ENCODE assay signal across 8 cellular contexts in genomic region chr14:88385212-88386101, GRCh38. TPM values are rescaled to one million over a fixed set of nuclear protein-coding genes. Genes with fewer than 3 reads are reported as not detected.
A peak's percentile ranks its signal among the peaks of the same experiment; 100 is the strongest.
DNase-seq lines count a peak whose midpoint lies in the region; ATAC-seq, FAIRE-seq and TF ChIP-seq lines count a peak whose summit lies in the region.

Gene SPATA7, plus strand, starts transcription at chr14:88385657. Its CDS starts 162 bp downstream, at chr14:88385819.

- no peak within 1 kb of the TSS for H3K14ac ChIP-seq in H1 (ENCODE audit: insufficient read length)

- no peak; a peak in 1 of 4 replicates for TF ChIP-seq RAD21 in H1 (IDR thresholded peaks at IDR 0.05 in 1 of 2, conservative IDR thresholded peaks at IDR 0.05 in 1 of 2; ENCODE audit: low read depth in 2 of 2, low read length in 2 of 2)

- no peak for TF ChIP-seq EP300 in H1 (IDR thresholded peaks at IDR 0.05; ENCODE audit: borderline replicate concordance in 1 of 2, low read depth in 2 of 2, low read length in 2 of 2)

- POLR2A ChIA-PET in H1 (lab: Charles Lee; ENCODE audit: partially characterized antibody) = interaction anchor here (1.0 kb wide), 1 partner anchor 61 kb away, joined by 3 read pairs; no protein-coding TSS in a partner anchor

- H3K9me3 ChIP-seq in H1 (ENCODE audit: insufficient read depth in 2 of 2, low read depth in 1 of 2, low read length in 1 of 2) = no peaks in the 10 kb centered on the region

- no peak within 1 kb of the TSS for H3K56ac ChIP-seq in H1 (replicated peaks; ENCODE audit: insufficient read length, low read depth, low read length)

- no peak within 1 kb of the TSS for H2BK20ac ChIP-seq in H1 (ENCODE audit: low read length)

- peak within 1 kb of the TSS; percentile 68 to 91 (median 85) for H3K4me3 ChIP-seq in H1 (ENCODE audit: extremely low read depth in 1 of 4, insufficient read depth in 2 of 4, low read depth in 3 of 4, low read length in 4 of 4)

- H2BK15ac ChIP-seq in H1 (ENCODE audit: low read length) = no peak within 1 kb of the TSS

- H3K4ac ChIP-seq in H1 (replicated peaks; ENCODE audit: insufficient read length, low read depth, low read length) = no peak within 1 kb of the TSS

- H2AK5ac ChIP-seq in H1 (ENCODE audit: low read depth, low read length) = no peak within 1 kb of the TSS

- FAIRE-seq in H1 (lab: Jason Lieb, UNC) = peak; percentile 24

- 2% methylated on average over 37 of the region's 50 CpGs; no CpG with 5 or more reads in 1 of the 2 experiments for WGBS in H1 (ENCODE audit: extremely low coverage in 1 of 2, insufficient coverage in 1 of 2, insufficient read length in 1 of 2, insufficient replicate concordance in 2 of 2, low coverage in 1 of 2, low lambda C conversion rate in 2 of 2, missing lambda C conversion rate in 1 of 2), 2 experiments

- peak within 1 kb of the TSS; percentile 43 for H4K8ac ChIP-seq in H1 (ENCODE audit: extremely low read depth, insufficient read depth, low read length)

- H3K23me2 ChIP-seq in H1 (ENCODE audit: low read depth, low read length) = peaks cover 3% of the 10 kb centered on the region; the same call in 1 of the 2 replicates

- peak; percentile 100 for ATAC-seq in GM19455 (IDR thresholded peaks at IDR 0.05; ENCODE audit: unreplicated experiment)

- H3K4me1 ChIP-seq in H1 (replicated peaks in 1 of 4; ENCODE audit: control insufficient read depth in 3 of 4, insufficient read depth in 4 of 4, low read length in 3 of 4) = peaks cover 0 to 2% (median 0%) of the 10 kb centered on the region in 4 experiments; a peak in 2 of 7 replicates

- no peak within 1 kb of the TSS for H3K27ac ChIP-seq in H1 (ENCODE audit: low read depth, low read length)

- H3K23ac ChIP-seq in H1 (ENCODE audit: insufficient read length) = no peak within 1 kb of the TSS

- peak within 1 kb of the TSS; percentile 58 to 94 for H3K4me2 ChIP-seq in H1 (ENCODE audit: insufficient read depth in 1 of 2, low read depth in 2 of 2, low read length in 2 of 2)

- H3K27me3 ChIP-seq in H1 (replicated peaks in 1 of 4; ENCODE audit: control insufficient read depth in 3 of 4, extremely low read depth in 1 of 4, insufficient read depth in 3 of 4, low read length in 3 of 4) = no peaks in the 10 kb centered on the region; a peak in 1 of 7 replicates

- H4K5ac ChIP-seq in H1 (ENCODE audit: insufficient read length, low read depth, low read length) = peak within 1 kb of the TSS; percentile 70

- H2BK5ac ChIP-seq in H1 (ENCODE audit: low read depth, low read length) = no peak within 1 kb of the TSS

- peak; percentile 49 for DNase-seq in CMK (ENCODE audit: low read depth)
- DNase-seq in HK-2 (ENCODE audit: unreplicated experiment) = peak; percentile 83
- peak; percentile 48 for DNase-seq in NCI-H82 treated with DMSO at 0.1 percent for 48 hours (lab: John Stamatoyannopoulos, UW; ENCODE audit: unreplicated experiment)
- DNase-seq in activated CD8-positive, alpha-beta memory T cell treated with anti-CD3 and anti-CD28 coated beads for 48 hours (ENCODE audit: low read depth in 2 of 3, low spot score in 2 of 3) = peak; percentile 60 to 80 (median 64)
- DNase-seq in H1 (ENCODE audit: low read depth in 1 of 2, low spot score in 2 of 2) = peak; percentile 81 to 95
- peak; percentile 97 for DNase-seq in medulla oblongata (ENCODE audit: extremely low spot score)
- peak; percentile 70 to 84 (median 72) for DNase-seq in stimulated activated CD4-positive, alpha-beta T cell treated with anti-CD3 and anti-CD28 coated beads, TNF-alpha, amount 100 ng/mL, for 48 hours (ENCODE audit: low read depth in 3 of 3)

- no peaks in the 10 kb centered on the region for H3K79me2 ChIP-seq in H1 (ENCODE audit: control insufficient read depth in 1 of 2, insufficient read depth in 2 of 2, low read length in 2 of 2)

- H4K20me1 ChIP-seq in H1 (replicated peaks in 1 of 2; ENCODE audit: control insufficient read depth in 1 of 2, insufficient read depth in 2 of 2, low read length in 2 of 2) = no peaks in the 10 kb centered on the region

- peak within 1 kb of the TSS; percentile 54 to 74 (median 64) for H3K9ac ChIP-seq in H1 (replicated peaks in 1 of 4; ENCODE audit: extremely low read depth in 1 of 4, low read depth in 3 of 4, low read length in 3 of 4)

- TF ChIP-seq POLR2A in H1 (IDR thresholded peaks at IDR 0.05; ENCODE audit: control extremely low read depth in 1 of 2, low read depth in 2 of 2, low read length in 2 of 2) = peak; percentile 51 to 73

- TF ChIP-seq CTCF in H1 (IDR thresholded peaks at IDR 0.05; ENCODE audit: control extremely low read depth in 1 of 3, insufficient read depth in 1 of 3, low read depth in 1 of 3, low read length in 3 of 3) = no peak

- no peaks in the 10 kb centered on the region for H3K79me1 ChIP-seq in H1 (ENCODE audit: low read depth, low read length)

- no peak within 1 kb of the TSS for H4K91ac ChIP-seq in H1 (replicated peaks; ENCODE audit: insufficient read length, low read length)

- peak within 1 kb of the TSS; percentile 22 for H2BK120ac ChIP-seq in H1 (replicated peaks; ENCODE audit: low read depth, low read length)

- no peaks in the 10 kb centered on the region for H3K36me3 ChIP-seq in H1 (ENCODE audit: control insufficient read depth in 2 of 4, insufficient read depth in 4 of 4, low read length in 3 of 4)

- H3K18ac ChIP-seq in H1 (ENCODE audit: extremely low read depth, low read length) = no peak within 1 kb of the TSS

- CTCF ChIA-PET in H1 (lab: Charles Lee; ENCODE audit: partially characterized antibody) = interaction anchor here (1.0 to 1.7 kb wide), 3 partner anchors 12 to 150 kb away, joined by 3 to 5 read pairs (median 3); no protein-coding TSS in a partner anchor

- no peak within 1 kb of the TSS for H2BK12ac ChIP-seq in H1 (ENCODE audit: low read depth, low read length)

- peak within 1 kb of the TSS; percentile 95 for H2AFZ ChIP-seq in H1 (ENCODE audit: low read length)

TF ChIP-seq in H1, 55 proteins besides CTCF, POLR2A, EP300 and RAD21 (continues in another document):
- TF ChIP-seq, protein P1, sequence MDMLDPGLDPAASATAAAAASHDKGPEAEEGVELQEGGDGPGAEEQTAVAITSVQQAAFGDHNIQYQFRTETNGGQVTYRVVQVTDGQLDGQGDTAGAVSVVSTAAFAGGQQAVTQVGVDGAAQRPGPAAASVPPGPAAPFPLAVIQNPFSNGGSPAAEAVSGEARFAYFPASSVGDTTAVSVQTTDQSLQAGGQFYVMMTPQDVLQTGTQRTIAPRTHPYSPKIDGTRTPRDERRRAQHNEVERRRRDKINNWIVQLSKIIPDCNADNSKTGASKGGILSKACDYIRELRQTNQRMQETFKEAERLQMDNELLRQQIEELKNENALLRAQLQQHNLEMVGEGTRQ (IDR thresholded peaks at IDR 0.05; ENCODE audit: low read length) = no peak
- TF ChIP-seq CREB1 (IDR thresholded peaks at IDR 0.05) (peak; percentile 98), HDAC6 (IDR thresholded peaks at IDR 0.05; ENCODE audit: low read depth, low read length) (no peak), SAP30 (IDR thresholded peaks at IDR 0.05; ENCODE audit: insufficient read depth, insufficient replicate concordance, low read length) (peak; percentile 50), SIN3A (conservative IDR thresholded peaks at IDR 0.05 in 1 of 2, IDR thresholded peaks at IDR 0.05 in 1 of 2; ENCODE audit: low read depth in 1 of 2, low read length in 2 of 2) (peak in 1 of 2 experiments; percentile 92; a peak in 2 of 4 replicates), CEBPB (IDR thresholded peaks at IDR 0.05; ENCODE audit: low read depth, low read length) (no peak), EGR1 (IDR thresholded peaks at IDR 0.05; ENCODE audit: borderline replicate concordance, low read depth, low read length) (no peak), NANOG (IDR thresholded peaks at IDR 0.05; ENCODE audit: insufficient read depth, low read depth, low read length, poor library complexity, severe bottlenecking) (no peak), SRF (IDR thresholded peaks at IDR 0.05; ENCODE audit: low read depth, low read length) (peak; percentile 62), TCF12 (IDR thresholded peaks at IDR 0.05; ENCODE audit: low read depth, low read length) (no peak), JUND (IDR thresholded peaks at IDR 0.05; ENCODE audit: low read length) (peak; percentile 29; the same call in 1 of the 2 replicates), SP1 (IDR thresholded peaks at IDR 0.05; ENCODE audit: low read depth, low read length) (0 out of 2 replicates have a peak, but pooled peaks have one; percentile 33), GTF2F1 (IDR thresholded peaks at IDR 0.05; ENCODE audit: borderline replicate concordance, low read depth, low read length) (no peak), MAX (IDR thresholded peaks at IDR 0.05) (peak; percentile 59), KDM5A (IDR thresholded peaks at IDR 0.05; ENCODE audit: low read length) (peak; percentile 54; the same call in 1 of the 2 replicates), ATF2 (IDR thresholded peaks at IDR 0.05; ENCODE audit: low read length) (0 out of 2 replicates have a peak, but pooled peaks have one; percentile 60), RFX5 (IDR thresholded peaks at IDR 0.05; ENCODE audit: borderline replicate concordance, low read depth, low read length) (no peak), SP2 (IDR thresholded peaks at IDR 0.05; ENCODE audit: low read length) (no peak)

RNA-seq across cellular contexts. Expression of gene SPATA7, which starts in this region (rescaled TPM):
- total RNA-seq in H1 (2021; fragmentation: NEBNext Ultra II Directional; extraction: Animal tissue kit (Norgen Biotek cat#: 25700)) = 6.0 and 6.7 TPM in 2 replicates
- 2.7 and 3.8 TPM in 2 replicates for polyA plus RNA-seq in H1 (2011; rRNA removed)
- 5.1 TPM for polyA plus RNA-seq in H1 (2011; cell fraction: cytosol; rRNA removed)
- 7.9 TPM for polyA plus RNA-seq in H1 (2011; cell fraction: nucleus; rRNA removed)
- 5.0 to 8.8 TPM (median 5.2 TPM) in 4 replicates for polyA plus RNA-seq in H1 (2012, experiment 1 of 2)
- 0.47 TPM for polyA plus RNA-seq in H1 (2012, experiment 2 of 2)
- polyA plus RNA-seq in H1 (2013, experiment 1 of 2) = 7.0 TPM
- 7.1 TPM for polyA plus RNA-seq in H1 (2013, experiment 2 of 2)
- polyA minus RNA-seq in H1 (2011; rRNA and poly(A)+ RNA removed) = 6.2 and 8.3 TPM in 2 replicates
- polyA minus RNA-seq in H1 (2011; cell fraction: cytosol; rRNA and poly(A)+ RNA removed) = 3.4 TPM
- polyA minus RNA-seq in H1 (2011; cell fraction: nucleus; rRNA and poly(A)+ RNA removed) = 29.7 TPM
